ENCODE assay signal across 1 cellular context in genomic region chr6:99813565-99813964, GRCh38.
TF ChIP-seq lines count a peak whose summit lies in the region.

No MANE protein-coding gene starts in this region.

TF ChIP-seq in HepG2, 621 proteins besides CTCF, POLR2A, EP300 and RAD21 (continued from another document):
- TF ChIP-seq HNF4G (IDR thresholded peaks at IDR 0.05; ENCODE audit: borderline replicate concordance, low read depth, low read length) (no peak), HNF4G (CRISPR knock-in tag; IDR thresholded peaks at IDR 0.05; ENCODE audit: borderline replicate concordance, low read depth) (no peak)
